7 cellular contexts compared by ENCODE assay signal in the genomic region with DNA sequence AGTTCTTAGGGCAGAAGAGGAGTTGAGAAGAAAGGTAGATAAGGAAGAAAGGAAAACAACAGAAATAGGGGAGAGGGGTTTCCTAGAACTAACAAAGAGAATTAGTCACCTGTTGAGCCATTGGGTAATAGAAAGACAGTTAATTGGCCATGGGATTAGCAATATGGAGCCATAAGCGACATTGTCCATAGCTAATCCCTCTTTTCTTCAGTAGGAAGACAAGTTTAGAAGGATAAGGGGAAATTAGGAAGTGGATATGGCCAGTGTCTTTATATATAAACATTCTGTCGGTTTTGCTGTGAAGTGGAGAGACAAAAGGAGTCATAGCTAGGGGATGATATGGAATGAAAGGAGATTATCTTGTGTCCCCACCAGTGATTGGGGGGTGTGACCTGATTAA. TPM values are rescaled to one million over a fixed set of nuclear protein-coding genes. Genes with fewer than 3 reads are reported as not detected.
"Had no signal": no experiment of that assay in that cellular context is flagged by ENCODE, and none has a peak within 500 bp of the region (broad histone marks: within the 10 kb centered on the region; RNA-seq: fewer than 3 reads in every experiment).

No MANE protein-coding gene starts in this region.

- FAIRE-seq: G401.6, GM12892, GM18507, GM19239 had no signal

- DNase-seq: GDM1, GF-D8 had no signal

RNA-seq across cellular contexts. Expression of gene COL10A1, which starts 43.9 kb away (rescaled TPM):
- total RNA-seq: G401 had no signal
